In genomic region chr22:41682033-41682807, GRCh38 we compare ENCODE assay signal across 8 cellular contexts. TPM values are rescaled to one million over a fixed set of nuclear protein-coding genes. Genes with fewer than 3 reads are reported as not detected.
DNase-seq lines count a peak whose midpoint lies in the region; ATAC-seq, FAIRE-seq and TF ChIP-seq lines count a peak whose summit lies in the region.

No MANE protein-coding gene starts in this region.

- no peaks in the 10 kb centered on the region for H3K9me3 ChIP-seq in CD8-positive, alpha-beta T cell (ENCODE audit: low read length)
- H3K9me3 ChIP-seq in small intestine (ENCODE audit: control insufficient read depth, low read depth), result no peaks in the 10 kb centered on the region

- TF ChIP-seq CTCF in CD8-positive, alpha-beta T cell (IDR thresholded peaks at IDR 0.05), result no peak
- TF ChIP-seq CTCF in WTC11 (IDR thresholded peaks at IDR 0.05), result no peak
- no peak for TF ChIP-seq CTCF in cardiac fibroblast (IDR thresholded peaks at IDR 0.05; ENCODE audit: low read depth, low read length)

- peaks cover 19% of the 10 kb centered on the region for H3K36me3 ChIP-seq in CD8-positive, alpha-beta T cell (ENCODE audit: insufficient read depth, low read length)
- H3K36me3 ChIP-seq in small intestine (ENCODE audit: control insufficient read depth in 2 of 2, insufficient read depth in 2 of 2, low read length in 2 of 2), result peaks cover 6 to 7% of the 10 kb centered on the region in 2 donors

- WGBS in small intestine, 3 donors, result 40 to 47% (median 42%) methylated on average over 50 of the region's 50 CpGs

- no peaks in the 10 kb centered on the region for H3K27me3 ChIP-seq in CD8-positive, alpha-beta T cell (ENCODE audit: insufficient read depth, low read length)
- no peaks in the 10 kb centered on the region for H3K27me3 ChIP-seq in small intestine (ENCODE audit: control insufficient read depth in 2 of 2, insufficient read depth in 2 of 2, low read length in 2 of 2)

- H3K36me3 Mint-ChIP-seq in CD8-positive, alpha-beta T cell, result peaks cover 40% of the 10 kb centered on the region
- peaks cover 28% of the 10 kb centered on the region for H3K36me3 Mint-ChIP-seq in WTC11

- peaks cover 38% of the 10 kb centered on the region for H3K4me1 Mint-ChIP-seq in CD8-positive, alpha-beta T cell (ENCODE audit: low read depth)
- peaks cover 2% of the 10 kb centered on the region for H3K4me1 Mint-ChIP-seq in WTC11

- ATAC-seq in CD8-positive, alpha-beta T cell, result peak; percentile 92
- ATAC-seq in GM21723 (IDR thresholded peaks at IDR 0.05; ENCODE audit: unreplicated experiment), result peak; percentile 80
- ATAC-seq in WTC11, result peak; percentile 79

- no peaks in the 10 kb centered on the region for H3K9me3 Mint-ChIP-seq in CD8-positive, alpha-beta T cell
- no peaks in the 10 kb centered on the region for H3K9me3 Mint-ChIP-seq in WTC11

- POLR2A ChIA-PET in CD8-positive, alpha-beta T cell (lab: Charles Lee), result no interaction called here
- POLR2A ChIA-PET in WTC11 (lab: Charles Lee), result interaction anchor here (0.7 kb wide), 1 partner anchor 15 kb away, joined by 3 read pairs; no protein-coding TSS in a partner anchor

- peaks cover 16% of the 10 kb centered on the region for H3K4me1 ChIP-seq in CD8-positive, alpha-beta T cell (ENCODE audit: insufficient read depth, low read length)
- H3K4me1 ChIP-seq in small intestine (ENCODE audit: control insufficient read depth in 2 of 2, insufficient read depth in 1 of 2, low read depth in 1 of 2, low read length in 1 of 2), result peaks cover 0 to 4% of the 10 kb centered on the region in 2 donors

- CTCF ChIA-PET in CD8-positive, alpha-beta T cell (lab: Charles Lee), result interaction anchor here (4.2 kb wide), 1 partner anchor 15 kb away, joined by 25 read pairs; no protein-coding TSS in a partner anchor
- CTCF ChIA-PET in WTC11 (lab: Charles Lee), result interaction anchor here (1.1 to 3.2 kb wide), 5 partner anchors 15 to 175 kb away, joined by 3 to 11 read pairs (median 5); partner anchors contain the start of gene PMM1

- intact Hi-C loops in CD8-positive, alpha-beta T cell (cut with DNase I, micrococcal nuclease), result loop anchor here in 1 of 2 experiments (10.0 kb wide), 1 partner anchor 217 kb away; the partner anchor contains the start of genes ACO2 and PHF5A

- H3K4me3 Mint-ChIP-seq in CD8-positive, alpha-beta T cell, result peak overlapping the region; percentile 99
- peak overlapping the region; percentile 98 for H3K4me3 Mint-ChIP-seq in WTC11

- H3K4me3 ChIP-seq in CD8-positive, alpha-beta T cell (ENCODE audit: low read depth, low read length), result peak overlapping the region; percentile 73
- peak overlapping the region; percentile 64 to 74 for H3K4me3 ChIP-seq in cardiac fibroblast (replicated peaks in 1 of 2; ENCODE audit: low read depth in 2 of 2, low read length in 2 of 2)
- H3K4me3 ChIP-seq in small intestine (ENCODE audit: low read depth in 1 of 2, low read length in 2 of 2), result peak overlapping the region; percentile 60 to 66

- no peaks in the 10 kb centered on the region for H3K27me3 Mint-ChIP-seq in CD8-positive, alpha-beta T cell (ENCODE audit: low read depth)
- H3K27me3 Mint-ChIP-seq in WTC11 (ENCODE audit: low read depth), result no peaks in the 10 kb centered on the region

- FAIRE-seq in small intestine (lab: Jason Lieb, UNC), result no peak

- H3K27ac Mint-ChIP-seq in CD8-positive, alpha-beta T cell, result peak overlapping the region; percentile 98
- H3K27ac Mint-ChIP-seq in WTC11, result peak overlapping the region; percentile 98

- H3K27ac ChIP-seq in CD8-positive, alpha-beta T cell (ENCODE audit: low read depth, low read length), result peak overlapping the region; percentile 82
- H3K27ac ChIP-seq in small intestine (ENCODE audit: low read depth in 1 of 2, low read length in 1 of 2), result peak overlapping the region; percentile 45 to 88

- peak; percentile 75 to 91 (median 84) for DNase-seq in CD8-positive, alpha-beta T cell
- DNase-seq in NCI-H1694 treated with DMSO at 0.1 percent for 48 hours (lab: John Stamatoyannopoulos, UW), result peak; percentile 60
- DNase-seq in WTC11 (ENCODE audit: low spot score), result peak; percentile 85
- DNase-seq in cardiac fibroblast (ENCODE audit: low read depth in 2 of 2), result peak; percentile 88 to 93
- peak; percentile 85 for DNase-seq in inferior parietal cortex (ENCODE audit: extremely low spot score)
- DNase-seq in small intestine, result peak; percentile 81
- no peak for DNase-seq in NCI-H510A treated with DMSO at 0.1 percent for 48 hours (lab: John Stamatoyannopoulos, UW)

TF ChIP-seq in WTC11, 78 proteins besides CTCF, POLR2A, EP300 and RAD21 (continues in another document):
- TF ChIP-seq, protein P1, sequence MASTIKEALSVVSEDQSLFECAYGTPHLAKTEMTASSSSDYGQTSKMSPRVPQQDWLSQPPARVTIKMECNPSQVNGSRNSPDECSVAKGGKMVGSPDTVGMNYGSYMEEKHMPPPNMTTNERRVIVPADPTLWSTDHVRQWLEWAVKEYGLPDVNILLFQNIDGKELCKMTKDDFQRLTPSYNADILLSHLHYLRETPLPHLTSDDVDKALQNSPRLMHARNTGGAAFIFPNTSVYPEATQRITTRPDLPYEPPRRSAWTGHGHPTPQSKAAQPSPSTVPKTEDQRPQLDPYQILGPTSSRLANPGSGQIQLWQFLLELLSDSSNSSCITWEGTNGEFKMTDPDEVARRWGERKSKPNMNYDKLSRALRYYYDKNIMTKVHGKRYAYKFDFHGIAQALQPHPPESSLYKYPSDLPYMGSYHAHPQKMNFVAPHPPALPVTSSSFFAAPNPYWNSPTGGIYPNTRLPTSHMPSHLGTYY (CRISPR knock-in tag; IDR thresholded peaks at IDR 0.05), result no peak
- TF ChIP-seq GABPB1 (CRISPR knock-in tag; IDR thresholded peaks at IDR 0.05), result peak; percentile 63
- peak; percentile 94 for TF ChIP-seq CREM (CRISPR knock-in tag; IDR thresholded peaks at IDR 0.05)
- no peak for TF ChIP-seq NR3C1 (CRISPR knock-in tag; conservative IDR thresholded peaks at IDR 0.05; ENCODE audit: low read depth)
- TF ChIP-seq, protein P2, sequence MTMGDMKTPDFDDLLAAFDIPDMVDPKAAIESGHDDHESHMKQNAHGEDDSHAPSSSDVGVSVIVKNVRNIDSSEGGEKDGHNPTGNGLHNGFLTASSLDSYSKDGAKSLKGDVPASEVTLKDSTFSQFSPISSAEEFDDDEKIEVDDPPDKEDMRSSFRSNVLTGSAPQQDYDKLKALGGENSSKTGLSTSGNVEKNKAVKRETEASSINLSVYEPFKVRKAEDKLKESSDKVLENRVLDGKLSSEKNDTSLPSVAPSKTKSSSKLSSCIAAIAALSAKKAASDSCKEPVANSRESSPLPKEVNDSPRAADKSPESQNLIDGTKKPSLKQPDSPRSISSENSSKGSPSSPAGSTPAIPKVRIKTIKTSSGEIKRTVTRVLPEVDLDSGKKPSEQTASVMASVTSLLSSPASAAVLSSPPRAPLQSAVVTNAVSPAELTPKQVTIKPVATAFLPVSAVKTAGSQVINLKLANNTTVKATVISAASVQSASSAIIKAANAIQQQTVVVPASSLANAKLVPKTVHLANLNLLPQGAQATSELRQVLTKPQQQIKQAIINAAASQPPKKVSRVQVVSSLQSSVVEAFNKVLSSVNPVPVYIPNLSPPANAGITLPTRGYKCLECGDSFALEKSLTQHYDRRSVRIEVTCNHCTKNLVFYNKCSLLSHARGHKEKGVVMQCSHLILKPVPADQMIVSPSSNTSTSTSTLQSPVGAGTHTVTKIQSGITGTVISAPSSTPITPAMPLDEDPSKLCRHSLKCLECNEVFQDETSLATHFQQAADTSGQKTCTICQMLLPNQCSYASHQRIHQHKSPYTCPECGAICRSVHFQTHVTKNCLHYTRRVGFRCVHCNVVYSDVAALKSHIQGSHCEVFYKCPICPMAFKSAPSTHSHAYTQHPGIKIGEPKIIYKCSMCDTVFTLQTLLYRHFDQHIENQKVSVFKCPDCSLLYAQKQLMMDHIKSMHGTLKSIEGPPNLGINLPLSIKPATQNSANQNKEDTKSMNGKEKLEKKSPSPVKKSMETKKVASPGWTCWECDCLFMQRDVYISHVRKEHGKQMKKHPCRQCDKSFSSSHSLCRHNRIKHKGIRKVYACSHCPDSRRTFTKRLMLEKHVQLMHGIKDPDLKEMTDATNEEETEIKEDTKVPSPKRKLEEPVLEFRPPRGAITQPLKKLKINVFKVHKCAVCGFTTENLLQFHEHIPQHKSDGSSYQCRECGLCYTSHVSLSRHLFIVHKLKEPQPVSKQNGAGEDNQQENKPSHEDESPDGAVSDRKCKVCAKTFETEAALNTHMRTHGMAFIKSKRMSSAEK (CRISPR knock-in tag; IDR thresholded peaks at IDR 0.05; ENCODE audit: borderline replicate concordance), result no peak
- no peak for TF ChIP-seq PRDM15 (CRISPR knock-in tag; IDR thresholded peaks at IDR 0.05)
- no peak for TF ChIP-seq ZNF232 (CRISPR knock-in tag; IDR thresholded peaks at IDR 0.05)

RNA-seq across cellular contexts. Expression of gene SNU13, which starts 6.4 kb away (rescaled TPM):
- total RNA-seq in CD8-positive, alpha-beta T cell, result 100 to 1,000 TPM; 158 to 173 TPM
- 188 to 207 TPM (median 188 TPM) in 3 replicates for total RNA-seq in WTC11 (2021)
- 100 to 1,000 TPM in 2 of 3 donors, 10 to 100 TPM in 1; 82.1 to 149 (median 112) TPM for polyA plus RNA-seq in small intestine

RNA-seq across cellular contexts. Expression of gene MEI1, which starts 17.1 kb away (rescaled TPM):
- 10 to 100 TPM; 62.5 to 63.1 TPM for total RNA-seq in CD8-positive, alpha-beta T cell
- total RNA-seq in WTC11 (2021), result 0.16 to 1.1 TPM (median 0.35 TPM) in 3 replicates
- polyA plus RNA-seq in small intestine, result 10 to 100 TPM in 1 of 3 donors, 1 to 10 TPM in 2; 1.1 to 16.8 (median 5.3) TPM

Comparison
In these comparisons a context has a peak if more than half of its experiments do, and no peak if none do; other contexts are left out.
1. RNA of gene MEI1, which starts 17.1 kb away (total RNA-seq): 62.5 to 63.1 TPM in CD8-positive, alpha-beta T cell; 0.16 to 1.1 TPM in WTC11; every median in the first group is over 10 times any median in the second.
2. Peak in every context shown above with its lines, with median percentiles within 50 percentile points of each other: ATAC-seq and H3K4me3 ChIP-seq.